Comparison of ENCODE assay signal across 8 cellular contexts in the genomic region with DNA sequence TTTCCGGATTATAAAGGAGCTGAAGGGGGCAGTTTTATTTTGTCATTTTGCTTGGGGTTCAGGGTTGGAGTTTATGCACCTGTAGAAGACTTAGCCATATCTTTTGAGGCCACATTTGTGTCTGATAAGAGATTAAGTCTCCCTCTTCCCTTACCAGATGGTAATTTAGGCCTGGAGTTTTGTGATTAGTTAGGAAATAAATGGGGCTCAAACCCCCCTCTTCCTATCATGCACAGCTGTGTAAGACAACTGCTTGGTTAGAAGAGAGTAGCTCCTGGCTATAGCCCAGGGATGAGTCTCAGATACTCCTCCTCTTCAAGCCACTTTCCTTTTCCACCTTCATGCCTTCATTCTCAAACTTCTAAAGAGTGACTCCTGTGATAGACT. TPM values are rescaled to one million over a fixed set of nuclear protein-coding genes. Genes with fewer than 3 reads are reported as not detected.
DNase-seq lines count a peak whose midpoint lies in the region; ATAC-seq and TF ChIP-seq lines count a peak whose summit lies in the region.

No MANE protein-coding gene starts in this region.

- H2BK120ac ChIP-seq in mesendoderm (ENCODE audit: low read depth, low read length) = no peak overlapping the region

- peak overlapping the region; percentile 67 for H3K9ac ChIP-seq in mesendoderm (ENCODE audit: low read length)

- intact Hi-C loops in Right ventricle myocardium inferior (cut with DNase I) (loop anchor here (2.0 to 5.0 kb wide), 3 partner anchors 36 to 141 kb away; a partner anchor contains a TSS), uterus (cut with DNase I; ENCODE audit: low total_unique reads) (no loop called here)

- H3K4me1 ChIP-seq in right atrium auricular region = peaks cover 0 to 5% of the 10 kb centered on the region in 2 donors
- no peaks in the 10 kb centered on the region for H3K4me1 ChIP-seq in mesendoderm (ENCODE audit: control insufficient read depth, low read depth, low read length)
- H3K4me1 ChIP-seq in uterus = no peaks in the 10 kb centered on the region

- no peaks in the 10 kb centered on the region for H3K27me3 ChIP-seq in right atrium auricular region
- no peaks in the 10 kb centered on the region for H3K27me3 ChIP-seq in brain microvascular endothelial cell (replicated peaks)
- H3K27me3 ChIP-seq in mesendoderm (ENCODE audit: insufficient read depth, low read length, poor library complexity) = no peaks in the 10 kb centered on the region
- H3K27me3 ChIP-seq in uterus = no peaks in the 10 kb centered on the region

- no CpG with 5 or more reads among the region's 1 CpG for WGBS in mesendoderm (ENCODE audit: extremely low coverage, insufficient coverage, low lambda C conversion rate)

- no peaks in the 10 kb centered on the region for H3K36me3 ChIP-seq in right atrium auricular region
- H3K36me3 ChIP-seq in brain microvascular endothelial cell (replicated peaks) = no peaks in the 10 kb centered on the region
- no peaks in the 10 kb centered on the region for H3K36me3 ChIP-seq in mesendoderm (ENCODE audit: control insufficient read depth, insufficient read depth, low read length)
- H3K36me3 ChIP-seq in uterus = no peaks in the 10 kb centered on the region

- DNase-seq in right atrium auricular region (ENCODE audit: low spot score) (no peak), Right ventricle myocardium inferior (ENCODE audit: missing footprints) (no peak), brain microvascular endothelial cell (no peak), mesendoderm (no peak), uterus (no peak), cerebellar cortex (ENCODE audit: low spot score) (no peak)

- TF ChIP-seq CTCF in right atrium auricular region (IDR thresholded peaks at IDR 0.05) (no peak), brain microvascular endothelial cell (IDR thresholded peaks at IDR 0.05; ENCODE audit: low read depth, low read length, missing control alignments) (no peak), uterus (IDR thresholded peaks at IDR 0.05) (no peak)

- H3K23ac ChIP-seq in mesendoderm (ENCODE audit: low read length) = no peak overlapping the region

- H4K5ac ChIP-seq in mesendoderm (ENCODE audit: low read length) = no peak overlapping the region

- H4K8ac ChIP-seq in mesendoderm (ENCODE audit: low read depth, low read length) = no peak overlapping the region

- in situ Hi-C loops in brain microvascular endothelial cell (cut with HindIII; ENCODE audit: low pct_ligation_motif_present, low sequenced_read_pairs) = no loop called here

- peak overlapping the region; percentile 83 for H3K4me2 ChIP-seq in mesendoderm (ENCODE audit: low read length)

- no peak overlapping the region for H2AK5ac ChIP-seq in mesendoderm (ENCODE audit: low read length)

- H3K4ac ChIP-seq in mesendoderm (ENCODE audit: low read depth, low read length) = no peak overlapping the region

- TF ChIP-seq POLR2A in uterus (IDR thresholded peaks at IDR 0.05) = no peak

- H3K56ac ChIP-seq in mesendoderm (ENCODE audit: low read length) = peak overlapping the region; percentile 46

- H3K4me3 ChIP-seq in right atrium auricular region = peak overlapping the region; percentile 94 to 98
- H3K4me3 ChIP-seq in brain microvascular endothelial cell (ENCODE audit: low read depth, low read length) = peak overlapping the region; percentile 75
- H3K4me3 ChIP-seq in mesendoderm (ENCODE audit: low read length) = no peak overlapping the region
- peak overlapping the region; percentile 65 to 99 for H3K4me3 ChIP-seq in uterus

- H3K9me3 ChIP-seq in right atrium auricular region = no peaks in the 10 kb centered on the region
- no peaks in the 10 kb centered on the region for H3K9me3 ChIP-seq in uterus

- no peak overlapping the region for H2BK15ac ChIP-seq in mesendoderm (replicated peaks; ENCODE audit: low read depth)

- H3K27ac ChIP-seq in right atrium auricular region = peak overlapping the region; percentile 95 to 98
- no peak overlapping the region for H3K27ac ChIP-seq in brain microvascular endothelial cell
- H3K27ac ChIP-seq in mesendoderm (ENCODE audit: low read depth, low read length) = no peak overlapping the region
- H3K27ac ChIP-seq in uterus = peak overlapping the region; percentile 86 to 98

- no peak overlapping the region for H3K18ac ChIP-seq in mesendoderm (ENCODE audit: low read length)

- peaks cover 17% of the 10 kb centered on the region for H3K79me2 ChIP-seq in mesendoderm (ENCODE audit: control insufficient read depth, insufficient read depth, low read length)

- H3K79me1 ChIP-seq in mesendoderm (ENCODE audit: low read length) = peaks cover 6% of the 10 kb centered on the region

- H2BK5ac ChIP-seq in mesendoderm (ENCODE audit: low read length) = no peak overlapping the region

- no peak for ATAC-seq in Right ventricle myocardium inferior
- ATAC-seq in GM19395 (IDR thresholded peaks at IDR 0.05; ENCODE audit: unreplicated experiment) = no peak
- ATAC-seq in HG03135 (IDR thresholded peaks at IDR 0.05; ENCODE audit: unreplicated experiment) = no peak

RNA-seq across cellular contexts. Expression of a gene that starts 0.8 kb away (rescaled TPM):
- total RNA-seq in right atrium auricular region = 1 to 10 TPM; 7.4 to 8.9 TPM
- total RNA-seq in Right ventricle myocardium inferior = 13.9 TPM
- 27.3 TPM for polyA plus RNA-seq in mesendoderm (2013, experiment 1 of 2)
- polyA plus RNA-seq in mesendoderm (2013, experiment 2 of 2) = 27.5 TPM
- total RNA-seq in uterus = 10 to 100 TPM in 1 of 4 donors, 1 to 10 TPM in 3; 3.6 to 47.0 (median 5.9) TPM

Comparison
In these comparisons a context has a peak if more than half of its experiments do, and no peak if none do; other contexts are left out.
1. H3K27ac ChIP-seq: peak in right atrium auricular region (2 of 2) and uterus (2 of 2); none in brain microvascular endothelial cell (single experiment) and mesendoderm (single experiment).